Comparison of ENCODE assay signal across 8 cellular contexts in the genomic region with DNA sequence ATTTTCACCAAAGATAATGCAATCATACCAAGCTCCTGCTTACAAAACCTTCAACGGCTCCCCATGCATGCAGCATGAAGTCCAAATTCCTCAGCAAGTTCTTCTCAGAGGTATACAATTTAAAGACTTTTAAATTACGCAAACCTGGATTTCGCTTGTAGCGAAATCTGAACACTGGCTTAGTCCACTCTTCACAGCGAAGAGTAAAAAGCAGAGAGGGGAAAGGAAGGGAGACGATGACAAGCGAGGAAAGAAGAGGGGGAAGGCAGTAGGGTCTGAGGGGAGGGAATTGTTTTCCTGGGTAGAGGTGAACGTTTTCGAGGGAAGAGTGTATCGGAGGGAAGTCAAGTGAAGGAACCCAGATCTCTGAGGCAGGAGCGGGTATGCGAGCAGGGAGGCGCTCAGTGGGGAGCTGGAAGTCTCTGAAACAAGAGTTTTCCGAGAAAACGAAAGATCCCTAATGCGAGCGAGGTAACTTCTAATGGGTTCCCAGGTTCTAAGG.
DNase-seq lines count a peak whose midpoint lies in the region; ATAC-seq and TF ChIP-seq lines count a peak whose summit lies in the region.

No MANE protein-coding gene starts in this region.

- no peaks in the 10 kb centered on the region for H3K27me3 ChIP-seq in adipocyte (replicated peaks; ENCODE audit: control insufficient read depth, insufficient read depth, low read length)
- no peaks in the 10 kb centered on the region for H3K27me3 ChIP-seq in subcutaneous abdominal adipose tissue (ENCODE audit: control insufficient read depth in 5 of 5, insufficient read depth in 4 of 5, low read length in 5 of 5)

- H3K9me3 ChIP-seq in adipocyte (ENCODE audit: control insufficient read depth, low read length), result no peaks in the 10 kb centered on the region
- no peaks in the 10 kb centered on the region for H3K9me3 ChIP-seq in subcutaneous abdominal adipose tissue (ENCODE audit: control insufficient read depth in 5 of 5, low read length in 5 of 5)

- no peak for ATAC-seq in GM21423 (IDR thresholded peaks at IDR 0.05; ENCODE audit: unreplicated experiment)

- peak overlapping the region; percentile 57 for H3K27ac ChIP-seq in subcutaneous abdominal adipose tissue (ENCODE audit: low read depth, low read length)

- no peak for DNase-seq in HFF-Myc (ENCODE audit: extremely low read depth, low read depth)
- DNase-seq in adipocyte (ENCODE audit: low read depth), result peak; percentile 62
- no peak for DNase-seq in pons (ENCODE audit: low spot score)
- no peak for DNase-seq in NCI-H1436 (lab: John Stamatoyannopoulos, UW)
- DNase-seq in activated T-cell treated with anti-CD3 and anti-CD28 coated beads, Interleukin-2, amount 50 U/mL, for 48 hours, result no peak

- H3K4me1 ChIP-seq in adipocyte (ENCODE audit: control insufficient read depth, insufficient read depth, low read length) (peaks cover 8% of the 10 kb centered on the region), subcutaneous abdominal adipose tissue (ENCODE audit: control insufficient read depth in 5 of 5, insufficient read depth in 5 of 5, low read length in 5 of 5) (peaks cover 2 to 26% (median 16%) of the 10 kb centered on the region in 5 donors)

- H3K36me3 ChIP-seq in adipocyte (ENCODE audit: control insufficient read depth, insufficient read depth, low read length, severe bottlenecking) (no peaks in the 10 kb centered on the region), subcutaneous abdominal adipose tissue (ENCODE audit: control insufficient read depth in 5 of 5, insufficient read depth in 5 of 5, low read length in 5 of 5) (no peaks in the 10 kb centered on the region)

- H3K9ac ChIP-seq in adipocyte (ENCODE audit: low read length) (peak overlapping the region; percentile 85), subcutaneous abdominal adipose tissue (ENCODE audit: low read length in 5 of 5) (peak overlapping the region; percentile 2 to 88 (median 80))

- peak overlapping the region; percentile 53 for H3K4me3 ChIP-seq in HFF-Myc (replicated peaks; ENCODE audit: low read depth, low read length)
- peak overlapping the region; percentile 94 for H3K4me3 ChIP-seq in adipocyte (ENCODE audit: low read length)
- peak overlapping the region; percentile 91 for H3K4me3 ChIP-seq in iPS-11a (ENCODE audit: low read depth, low read length)
- H3K4me3 ChIP-seq in subcutaneous abdominal adipose tissue (ENCODE audit: low read depth in 1 of 5, low read length in 5 of 5), result peak overlapping the region; percentile 76 to 94 (median 92)

- TF ChIP-seq CTCF in HFF-Myc (IDR thresholded peaks at IDR 0.05; ENCODE audit: low read depth, low read length, missing control alignments), result no peak
